ENCODE assay signal across 15 cellular contexts in the genomic region with DNA sequence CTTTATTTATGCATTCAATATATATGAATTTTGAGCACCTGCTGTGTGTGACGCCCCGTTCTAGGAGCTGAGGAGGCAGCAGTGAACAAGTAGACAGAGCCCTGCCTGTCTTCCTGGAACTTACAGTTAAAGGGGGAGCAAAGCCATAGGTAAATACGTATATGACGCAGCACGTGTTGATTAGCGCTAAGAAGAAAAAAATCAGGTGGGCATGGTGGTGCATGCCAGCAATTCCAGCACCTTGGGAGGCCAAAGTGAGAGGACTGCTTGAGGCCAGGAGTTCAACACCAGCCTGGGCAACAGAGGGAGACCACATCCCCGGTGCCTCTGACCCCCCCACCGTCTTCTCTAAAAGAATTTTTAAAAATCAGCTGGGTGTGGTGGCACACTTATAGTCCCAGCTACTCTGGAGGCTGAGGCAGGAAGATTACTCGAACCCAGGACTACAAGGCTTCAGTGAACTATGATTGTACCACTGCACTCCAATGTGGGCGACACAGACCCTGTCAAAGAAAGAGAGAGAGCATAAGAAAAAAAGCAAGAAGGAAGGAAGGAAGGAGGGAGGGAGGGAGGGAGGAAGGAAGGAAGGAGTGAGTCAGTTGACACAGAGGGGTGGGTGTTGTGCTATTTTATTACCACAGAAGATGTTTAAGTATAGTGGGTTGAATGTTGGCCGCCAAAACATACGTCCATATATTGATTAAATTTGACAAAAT. TPM values are rescaled to one million over a fixed set of nuclear protein-coding genes. Genes with fewer than 3 reads are reported as not detected.
DNase-seq lines count a peak whose midpoint lies in the region; ATAC-seq and TF ChIP-seq lines count a peak whose summit lies in the region.
"Had no signal": no experiment of that assay in that cellular context is flagged by ENCODE, and none has a peak within 500 bp of the region (broad histone marks: within the 10 kb centered on the region; RNA-seq: fewer than 3 reads in every experiment).

No MANE protein-coding gene starts in this region.

- H3K9me3 ChIP-seq in CD8-positive, alpha-beta memory T cell (ENCODE audit: low read length), result no peaks in the 10 kb centered on the region
- H3K9me3 ChIP-seq in tibial nerve, result no peaks in the 10 kb centered on the region

- H3K27ac Mint-ChIP-seq in CD14-positive monocyte, result peak overlapping the region in 4 of 7 donors; percentile 46 to 80 (median 62)
- H3K27ac Mint-ChIP-seq in CD8-positive, alpha-beta memory T cell, result peak overlapping the region; percentile 14 to 99 (median 93)
- H3K27ac Mint-ChIP-seq in activated CD8-positive, alpha-beta T cell treated with anti-CD3 and anti-CD28 coated beads for 36 hours, result peak overlapping the region; percentile 93
- peak overlapping the region; percentile 96 to 97 for H3K27ac Mint-ChIP-seq in natural killer cell treated with Interleukin-12 subunit alpha and Interleukin-12 subunit beta and Interleukin-15 and Interleukin-18, amount 100 ng/mL, for 72 hours
- H3K27ac Mint-ChIP-seq: HFFc6 had no signal

- ATAC-seq in activated CD8-positive, alpha-beta T cell treated with anti-CD3 and anti-CD28 coated beads for 36 hours, result peak; percentile 40
- no peak for ATAC-seq in natural killer cell treated with Interleukin-12 subunit alpha and Interleukin-12 subunit beta and Interleukin-15 and Interleukin-18, amount 100 ng/mL, for 72 hours
- no peak for ATAC-seq in HG02870 (IDR thresholded peaks at IDR 0.05; ENCODE audit: unreplicated experiment)
- ATAC-seq: left cardiac atrium had no signal

- peak overlapping the region; percentile 71 to 85 for H3K4me3 Mint-ChIP-seq in CD14-positive monocyte
- H3K4me3 Mint-ChIP-seq in CD8-positive, alpha-beta memory T cell, result peak overlapping the region; percentile 24 to 78 (median 61)
- H3K4me3 Mint-ChIP-seq in activated CD8-positive, alpha-beta T cell treated with anti-CD3 and anti-CD28 coated beads for 36 hours, result peak overlapping the region; percentile 54
- H3K4me3 Mint-ChIP-seq in natural killer cell treated with Interleukin-12 subunit alpha and Interleukin-12 subunit beta and Interleukin-15 and Interleukin-18, amount 100 ng/mL, for 72 hours, result peak overlapping the region; percentile 76
- H3K4me3 Mint-ChIP-seq: HFFc6 had no signal

- CTCF ChIA-PET in CD8-positive, alpha-beta memory T cell (lab: Charles Lee), result interaction anchor here (0.8 to 1.0 kb wide), 2 partner anchors 97 to 104 kb away, joined by 3 to 4 read pairs; no protein-coding TSS in a partner anchor
- CTCF ChIA-PET in activated CD8-positive, alpha-beta T cell treated with anti-CD3 and anti-CD28 coated beads for 36 hours (lab: Charles Lee), result interaction anchor here (2.0 to 2.9 kb wide), 2 partner anchors 8 to 57 kb away, joined by 7 to 10 read pairs; no protein-coding TSS in a partner anchor

- WGBS in tibial nerve, 2 donors, result 74 to 75% methylated on average over 12 of the region's 12 CpGs

- H3K4me1 ChIP-seq in CD8-positive, alpha-beta memory T cell (ENCODE audit: insufficient read depth, low read length), result peaks cover 36% of the 10 kb centered on the region
- H3K4me1 ChIP-seq in tibial nerve, result peaks cover 0 to 27% (median 8%) of the 10 kb centered on the region in 4 donors

- no peaks in the 10 kb centered on the region for H3K36me3 ChIP-seq in CD8-positive, alpha-beta memory T cell (ENCODE audit: insufficient read depth, low read length)
- H3K36me3 ChIP-seq in tibial nerve, result no peaks in the 10 kb centered on the region

- H3K27ac ChIP-seq in CD8-positive, alpha-beta memory T cell (ENCODE audit: low read depth, low read length), result peak overlapping the region; percentile 12
- H3K27ac ChIP-seq in tibial nerve, result no peak overlapping the region

- no peak for TF ChIP-seq EP300 in tibial nerve (IDR thresholded peaks at IDR 0.05)

- peaks cover 0 to 9% (median 5%) of the 10 kb centered on the region in 7 donors for H3K9me3 Mint-ChIP-seq in CD14-positive monocyte
- no peaks in the 10 kb centered on the region for H3K9me3 Mint-ChIP-seq in CD8-positive, alpha-beta memory T cell
- no peaks in the 10 kb centered on the region for H3K9me3 Mint-ChIP-seq in activated CD8-positive, alpha-beta T cell treated with anti-CD3 and anti-CD28 coated beads for 36 hours
- no peaks in the 10 kb centered on the region for H3K9me3 Mint-ChIP-seq in natural killer cell treated with Interleukin-12 subunit alpha and Interleukin-12 subunit beta and Interleukin-15 and Interleukin-18, amount 100 ng/mL, for 72 hours
- H3K9me3 Mint-ChIP-seq: activated B cell treated with CpG ODN at 0.5 μM for 24 hours, HFFc6 had no signal

- H3K27me3 ChIP-seq in CD8-positive, alpha-beta memory T cell (ENCODE audit: insufficient read depth, low read length, poor library complexity, severe bottlenecking), result no peaks in the 10 kb centered on the region
- H3K27me3 ChIP-seq in tibial nerve, result no peaks in the 10 kb centered on the region

- POLR2A ChIA-PET in CD8-positive, alpha-beta memory T cell (lab: Charles Lee), result interaction anchor here (0.7 kb wide), 1 partner anchor 59 kb away, joined by 3 read pairs; no protein-coding TSS in a partner anchor
- POLR2A ChIA-PET in activated CD8-positive, alpha-beta T cell treated with anti-CD3 and anti-CD28 coated beads for 36 hours (lab: Charles Lee), result interaction anchor here (1.0 to 1.4 kb wide), 2 partner anchors 9 to 16 kb away, joined by 3 to 4 read pairs; no protein-coding TSS in a partner anchor

- intact Hi-C loops in CD14-positive monocyte (cut with micrococcal nuclease), result loop anchor here in 1 of 2 donors (5.0 kb wide), 1 partner anchor 95 kb away; no protein-coding TSS in a partner anchor
- intact Hi-C loops in activated CD8-positive, alpha-beta T cell treated with anti-CD3 and anti-CD28 coated beads for 36 hours (cut with micrococcal nuclease), result no loop called here

- H3K4me3 ChIP-seq in CD8-positive, alpha-beta memory T cell (ENCODE audit: low read length), result no peak overlapping the region
- H3K4me3 ChIP-seq in tibial nerve, result no peak overlapping the region

- peaks cover 68% of the 10 kb centered on the region for H3K4me1 Mint-ChIP-seq in CD14-positive monocyte
- peaks cover 51 to 57% (median 53%) of the 10 kb centered on the region in 3 donors for H3K4me1 Mint-ChIP-seq in CD8-positive, alpha-beta memory T cell
- H3K4me1 Mint-ChIP-seq in activated CD8-positive, alpha-beta T cell treated with anti-CD3 and anti-CD28 coated beads for 36 hours (ENCODE audit: low read depth), result peaks cover 58% of the 10 kb centered on the region
- peaks cover 26 to 30% of the 10 kb centered on the region in 2 donors for H3K4me1 Mint-ChIP-seq in natural killer cell treated with Interleukin-12 subunit alpha and Interleukin-12 subunit beta and Interleukin-15 and Interleukin-18, amount 100 ng/mL, for 72 hours (ENCODE audit: low read depth in 2 of 2)

- H3K27me3 Mint-ChIP-seq in CD14-positive monocyte (ENCODE audit: low read depth in 3 of 3), result peaks cover 0 to 8% (median 2%) of the 10 kb centered on the region in 3 donors
- no peaks in the 10 kb centered on the region for H3K27me3 Mint-ChIP-seq in CD8-positive, alpha-beta memory T cell
- no peaks in the 10 kb centered on the region for H3K27me3 Mint-ChIP-seq in activated CD8-positive, alpha-beta T cell treated with anti-CD3 and anti-CD28 coated beads for 36 hours
- no peaks in the 10 kb centered on the region for H3K27me3 Mint-ChIP-seq in natural killer cell treated with Interleukin-12 subunit alpha and Interleukin-12 subunit beta and Interleukin-15 and Interleukin-18, amount 100 ng/mL, for 72 hours

- DNase-seq in CD14-positive monocyte (ENCODE audit: low spot score) (no peak), NCI-H2081 (lab: John Stamatoyannopoulos, UW) (no peak), tibial nerve (ENCODE audit: low spot score in 2 of 2) (no peak)
- DNase-seq in CD8-positive, alpha-beta memory T cell, result peak in 1 of 5 donors; percentile 19
- DNase-seq in activated CD8-positive, alpha-beta T cell treated with anti-CD3 and anti-CD28 coated beads for 36 hours, result peak; percentile 60
- DNase-seq in natural killer cell treated with Interleukin-12 subunit alpha and Interleukin-12 subunit beta and Interleukin-15 and Interleukin-18, amount 100 ng/mL, for 72 hours (ENCODE audit: low spot score), result no peak
- DNase-seq: activated B cell treated with CpG ODN at 0.5 μM for 24 hours; anterior cingulate cortex; DND-41; HFFc6; left cardiac atrium; NCI-H1417 treated with DMSO at 0.1 percent for 48 hours; NCI-H226; stimulated activated CD4-positive, alpha-beta T cell treated with anti-CD3 and anti-CD28 coated beads, Interleukin-4, amount 100 ng/mL, for 1 hour had no signal

- TF ChIP-seq CTCF in CD14-positive monocyte (IDR thresholded peaks at IDR 0.05) (no peak), tibial nerve (IDR thresholded peaks at IDR 0.05) (no peak)
- TF ChIP-seq CTCF in activated CD8-positive, alpha-beta T cell treated with anti-CD3 and anti-CD28 coated beads for 36 hours (IDR thresholded peaks at IDR 0.05), result no peak

- H3K36me3 Mint-ChIP-seq in CD14-positive monocyte, result peaks cover 0 to 2% of the 10 kb centered on the region in 2 donors
- H3K36me3 Mint-ChIP-seq in CD8-positive, alpha-beta memory T cell, result no peaks in the 10 kb centered on the region
- no peaks in the 10 kb centered on the region for H3K36me3 Mint-ChIP-seq in activated CD8-positive, alpha-beta T cell treated with anti-CD3 and anti-CD28 coated beads for 36 hours (ENCODE audit: low read depth)
- H3K36me3 Mint-ChIP-seq in natural killer cell treated with Interleukin-12 subunit alpha and Interleukin-12 subunit beta and Interleukin-15 and Interleukin-18, amount 100 ng/mL, for 72 hours, result no peaks in the 10 kb centered on the region

- TF ChIP-seq POLR2A in tibial nerve (IDR thresholded peaks at IDR 0.05), result no peak

RNA-seq across cellular contexts. Expression of a gene that starts 5.4 kb away (rescaled TPM):
- polyA plus RNA-seq in CD14-positive monocyte, result 10 to 100 TPM; 20.6 to 27.3 TPM
- total RNA-seq in CD8-positive, alpha-beta memory T cell, result 10 to 100 TPM; 16.0 to 16.4 TPM
- 13.6 TPM for polyA plus RNA-seq in CD8-positive, alpha-beta memory T cell
- total RNA-seq in activated CD8-positive, alpha-beta T cell treated with anti-CD3 and anti-CD28 coated beads for 36 hours, result 10 to 100 TPM; 12.8 to 13.3 TPM
- 10 to 100 TPM; 19.5 to 20.6 TPM for total RNA-seq in natural killer cell treated with Interleukin-12 subunit alpha and Interleukin-12 subunit beta and Interleukin-15 and Interleukin-18, amount 100 ng/mL, for 72 hours
- total RNA-seq in tibial nerve, result 10 to 100 TPM; 36.7 to 57.7 (median 47.0) TPM
